ENCODE assay signal across 8 cellular contexts in genomic region chr15:39685999-39686613, GRCh38.
DNase-seq lines count a peak whose midpoint lies in the region; ATAC-seq and TF ChIP-seq lines count a peak whose summit lies in the region.

No MANE protein-coding gene starts in this region.

- no peak overlapping the region for H3K27ac ChIP-seq in lower lobe of right lung

- H3K36me3 ChIP-seq in lower lobe of right lung = no peaks in the 10 kb centered on the region

- ATAC-seq in lower lobe of right lung (peak; percentile 57 to 79), GM21717 (IDR thresholded peaks at IDR 0.05; ENCODE audit: unreplicated experiment) (no peak)

- H3K27ac Mint-ChIP-seq in type B pancreatic cell = no peak overlapping the region

- H3K27me3 ChIP-seq in lower lobe of right lung (ENCODE audit: low read depth) = no peaks in the 10 kb centered on the region

- H3K9me3 ChIP-seq in lower lobe of right lung = no peaks in the 10 kb centered on the region

- no peak overlapping the region for H3K4me3 ChIP-seq in lower lobe of right lung

- intact Hi-C loops in lower lobe of right lung (cut with DNase I) = no loop called here

- H3K27me3 Mint-ChIP-seq in type B pancreatic cell = no peaks in the 10 kb centered on the region

- TF ChIP-seq CTCF in lower lobe of right lung (IDR thresholded peaks at IDR 0.05) (peak; percentile 80), type B pancreatic cell (conservative IDR thresholded peaks at IDR 0.05) (peak; percentile 91)

- no peaks in the 10 kb centered on the region for H3K36me3 Mint-ChIP-seq in type B pancreatic cell

- H3K4me1 ChIP-seq in lower lobe of right lung = no peaks in the 10 kb centered on the region

- no peaks in the 10 kb centered on the region for H3K9me3 Mint-ChIP-seq in type B pancreatic cell

- no peak overlapping the region for H3K4me3 Mint-ChIP-seq in type B pancreatic cell

- H3K4me1 Mint-ChIP-seq in type B pancreatic cell (ENCODE audit: unreplicated experiment) = peaks cover 7% of the 10 kb centered on the region

- DNase-seq in activated gamma-delta T cell treated with Interleukin-2 at 50 U/mL for 16 hours = peak; percentile 32
- DNase-seq in activated gamma-delta T cell (lab: John Stamatoyannopoulos, UW) = no peak
- DNase-seq in LoVo (ENCODE audit: low spot score) = peak; percentile 65
- DNase-seq in SKM-1 (lab: John Stamatoyannopoulos, UW; ENCODE audit: unreplicated experiment) = peak; percentile 28
- DNase-seq in dermis blood vessel endothelial cell = peak; percentile 82
- DNase-seq in lower lobe of right lung = no peak
- DNase-seq in type B pancreatic cell (ENCODE audit: extremely low spot score, unreplicated experiment) = no peak

Comparison
In these comparisons a context has a peak if more than half of its experiments do, and no peak if none do; other contexts are left out.
1. DNase-seq: peak in activated gamma-delta T cell treated with Interleukin-2 at 50 U/mL for 16 hours (single experiment), LoVo (single experiment), SKM-1 (single experiment) and dermis blood vessel endothelial cell (single experiment); none in activated gamma-delta T cell (single experiment), lower lobe of right lung (single experiment) and type B pancreatic cell (single experiment).